In the genomic region with DNA sequence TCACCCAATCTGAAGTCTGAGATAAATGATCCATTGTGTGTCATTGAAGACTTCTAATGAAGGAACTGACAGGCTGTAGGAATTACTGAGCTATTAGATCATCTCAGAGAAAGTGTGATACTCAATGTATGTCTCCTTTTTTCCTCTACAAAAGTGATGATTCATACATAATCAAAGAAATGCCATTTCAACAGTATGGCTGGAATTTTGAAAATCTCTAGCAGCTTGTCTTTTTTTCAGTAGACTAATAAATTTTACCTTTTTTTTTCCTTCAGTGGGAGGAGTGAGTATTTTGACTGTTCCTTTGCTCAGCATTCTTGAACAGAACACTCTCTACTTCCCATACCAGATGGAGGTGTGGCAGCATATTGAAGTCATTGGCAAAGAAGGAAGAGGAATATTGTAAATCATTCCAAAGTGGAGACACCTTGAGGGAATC, we compare ENCODE assay signal across 1 cellular context.
TF ChIP-seq lines count a peak whose summit lies in the region.

No MANE protein-coding gene starts in this region.

TF ChIP-seq in GM23338, 12 proteins besides CTCF, POLR2A, EP300 and RAD21 (continued from another document):
- TF ChIP-seq, protein P1, sequence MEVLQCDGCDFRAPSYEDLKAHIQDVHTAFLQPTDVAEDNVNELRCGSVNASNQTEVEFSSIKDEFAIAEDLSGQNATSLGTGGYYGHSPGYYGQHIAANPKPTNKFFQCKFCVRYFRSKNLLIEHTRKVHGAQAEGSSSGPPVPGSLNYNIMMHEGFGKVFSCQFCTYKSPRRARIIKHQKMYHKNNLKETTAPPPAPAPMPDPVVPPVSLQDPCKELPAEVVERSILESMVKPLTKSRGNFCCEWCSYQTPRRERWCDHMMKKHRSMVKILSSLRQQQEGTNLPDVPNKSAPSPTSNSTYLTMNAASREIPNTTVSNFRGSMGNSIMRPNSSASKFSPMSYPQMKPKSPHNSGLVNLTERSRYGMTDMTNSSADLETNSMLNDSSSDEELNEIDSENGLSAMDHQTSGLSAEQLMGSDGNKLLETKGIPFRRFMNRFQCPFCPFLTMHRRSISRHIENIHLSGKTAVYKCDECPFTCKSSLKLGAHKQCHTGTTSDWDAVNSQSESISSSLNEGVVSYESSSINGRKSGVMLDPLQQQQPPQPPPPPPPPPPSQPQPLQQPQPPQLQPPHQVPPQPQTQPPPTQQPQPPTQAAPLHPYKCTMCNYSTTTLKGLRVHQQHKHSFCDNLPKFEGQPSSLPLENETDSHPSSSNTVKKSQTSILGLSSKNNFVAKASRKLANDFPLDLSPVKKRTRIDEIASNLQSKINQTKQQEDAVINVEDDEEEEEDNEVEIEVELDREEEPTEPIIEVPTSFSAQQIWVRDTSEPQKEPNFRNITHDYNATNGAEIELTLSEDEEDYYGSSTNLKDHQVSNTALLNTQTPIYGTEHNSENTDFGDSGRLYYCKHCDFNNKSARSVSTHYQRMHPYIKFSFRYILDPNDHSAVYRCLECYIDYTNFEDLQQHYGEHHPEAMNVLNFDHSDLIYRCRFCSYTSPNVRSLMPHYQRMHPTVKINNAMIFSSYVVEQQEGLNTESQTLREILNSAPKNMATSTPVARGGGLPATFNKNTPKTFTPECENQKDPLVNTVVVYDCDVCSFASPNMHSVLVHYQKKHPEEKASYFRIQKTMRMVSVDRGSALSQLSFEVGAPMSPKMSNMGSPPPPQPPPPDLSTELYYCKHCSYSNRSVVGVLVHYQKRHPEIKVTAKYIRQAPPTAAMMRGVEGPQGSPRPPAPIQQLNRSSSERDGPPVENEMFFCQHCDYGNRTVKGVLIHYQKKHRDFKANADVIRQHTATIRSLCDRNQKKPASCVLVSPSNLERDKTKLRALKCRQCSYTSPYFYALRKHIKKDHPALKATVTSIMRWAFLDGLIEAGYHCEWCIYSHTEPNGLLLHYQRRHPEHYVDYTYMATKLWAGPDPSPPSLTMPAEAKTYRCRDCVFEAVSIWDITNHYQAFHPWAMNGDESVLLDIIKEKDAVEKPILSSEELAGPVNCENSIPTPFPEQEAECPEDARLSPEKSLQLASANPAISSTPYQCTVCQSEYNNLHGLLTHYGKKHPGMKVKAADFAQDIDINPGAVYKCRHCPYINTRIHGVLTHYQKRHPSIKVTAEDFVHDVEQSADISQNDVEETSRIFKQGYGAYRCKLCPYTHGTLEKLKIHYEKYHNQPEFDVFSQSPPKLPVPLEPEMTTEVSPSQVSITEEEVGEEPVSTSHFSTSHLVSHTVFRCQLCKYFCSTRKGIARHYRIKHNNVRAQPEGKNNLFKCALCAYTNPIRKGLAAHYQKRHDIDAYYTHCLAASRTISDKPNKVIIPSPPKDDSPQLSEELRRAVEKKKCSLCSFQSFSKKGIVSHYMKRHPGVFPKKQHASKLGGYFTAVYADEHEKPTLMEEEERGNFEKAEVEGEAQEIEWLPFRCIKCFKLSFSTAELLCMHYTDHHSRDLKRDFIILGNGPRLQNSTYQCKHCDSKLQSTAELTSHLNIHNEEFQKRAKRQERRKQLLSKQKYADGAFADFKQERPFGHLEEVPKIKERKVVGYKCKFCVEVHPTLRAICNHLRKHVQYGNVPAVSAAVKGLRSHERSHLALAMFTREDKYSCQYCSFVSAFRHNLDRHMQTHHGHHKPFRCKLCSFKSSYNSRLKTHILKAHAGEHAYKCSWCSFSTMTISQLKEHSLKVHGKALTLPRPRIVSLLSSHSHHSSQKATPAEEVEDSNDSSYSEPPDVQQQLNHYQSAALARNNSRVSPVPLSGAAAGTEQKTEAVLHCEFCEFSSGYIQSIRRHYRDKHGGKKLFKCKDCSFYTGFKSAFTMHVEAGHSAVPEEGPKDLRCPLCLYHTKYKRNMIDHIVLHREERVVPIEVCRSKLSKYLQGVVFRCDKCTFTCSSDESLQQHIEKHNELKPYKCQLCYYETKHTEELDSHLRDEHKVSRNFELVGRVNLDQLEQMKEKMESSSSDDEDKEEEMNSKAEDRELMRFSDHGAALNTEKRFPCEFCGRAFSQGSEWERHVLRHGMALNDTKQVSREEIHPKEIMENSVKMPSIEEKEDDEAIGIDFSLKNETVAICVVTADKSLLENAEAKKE (CRISPR knock-in tag; IDR thresholded peaks at IDR 0.05), result no peak
- no peak for TF ChIP-seq EZH2 (IDR thresholded peaks at IDR 0.05; ENCODE audit: low read depth, unreplicated experiment)
- no peak for TF ChIP-seq ZNF331 (CRISPR knock-in tag; IDR thresholded peaks at IDR 0.05; ENCODE audit: low read depth)
- no peak for TF ChIP-seq CREB1 (CRISPR knock-in tag; IDR thresholded peaks at IDR 0.05; ENCODE audit: low read depth)
